Comparison of ENCODE assay signal across 1 cellular context in the genomic region with DNA sequence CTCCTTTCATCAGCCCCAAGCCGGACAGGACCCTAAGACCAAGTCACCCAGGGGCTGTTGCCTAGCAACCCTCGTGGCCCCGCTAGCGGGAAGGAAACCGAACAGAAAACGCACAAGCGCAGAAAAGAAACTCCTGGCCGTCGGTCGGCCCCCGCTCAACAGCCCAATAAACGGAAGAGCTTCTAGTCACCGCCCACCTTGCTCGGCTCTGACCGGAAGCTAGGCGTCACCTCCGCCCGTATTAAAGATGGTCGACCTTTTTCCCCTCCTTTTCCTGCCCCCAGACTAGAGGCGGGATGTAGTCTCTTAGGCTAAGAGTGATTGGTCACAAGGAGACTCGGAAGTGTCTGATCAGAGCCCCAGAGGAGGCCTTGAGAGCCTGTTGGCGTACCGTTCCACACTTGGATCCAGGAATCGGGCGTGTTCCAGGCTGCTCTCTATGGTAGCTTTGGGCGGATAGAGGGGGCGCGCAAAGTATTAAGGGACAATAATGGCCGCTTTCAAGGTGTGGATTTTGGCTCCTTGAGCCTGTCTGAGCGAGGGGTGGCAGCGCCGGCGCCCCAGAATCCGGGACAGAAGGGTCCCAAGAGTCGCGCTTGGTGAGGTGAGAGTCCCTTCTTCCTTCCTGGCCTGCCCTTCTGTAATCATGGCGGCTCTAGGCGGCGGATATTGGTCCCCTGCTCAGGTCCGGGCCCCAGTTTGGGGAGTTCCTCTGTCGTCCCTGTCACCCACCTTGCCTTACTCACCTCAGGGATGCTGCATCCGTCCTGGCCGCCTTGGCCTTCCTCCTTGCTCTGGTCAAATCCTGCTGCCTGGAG.
TF ChIP-seq lines count a peak whose summit lies in the region.

A gene (plus strand): TSS at position 400 of the 818 bp plus-strand sequence. CDS start 2,311 bp downstream, outside the sequence.
A gene (minus strand): TSS at position 173 of the 818 bp plus-strand sequence. CDS start 2,871 bp downstream, outside the sequence.

TF ChIP-seq in HepG2, 621 proteins besides CTCF, POLR2A, EP300 and RAD21 (continued from another document):
- 0 out of 2 replicates have a peak, but pooled peaks have one; percentile 70 for TF ChIP-seq ZNF564 (CRISPR knock-in tag; IDR thresholded peaks at IDR 0.05)
- 0 out of 2 replicates have a peak, but pooled peaks have one; percentile 16 for TF ChIP-seq NFKBIZ (CRISPR knock-in tag; IDR thresholded peaks at IDR 0.05)
- TF ChIP-seq ARHGAP35 (CRISPR knock-in tag; IDR thresholded peaks at IDR 0.05; ENCODE audit: borderline replicate concordance): peak; percentile 29; the same call in 1 of the 2 replicates
- TF ChIP-seq, protein P1, sequence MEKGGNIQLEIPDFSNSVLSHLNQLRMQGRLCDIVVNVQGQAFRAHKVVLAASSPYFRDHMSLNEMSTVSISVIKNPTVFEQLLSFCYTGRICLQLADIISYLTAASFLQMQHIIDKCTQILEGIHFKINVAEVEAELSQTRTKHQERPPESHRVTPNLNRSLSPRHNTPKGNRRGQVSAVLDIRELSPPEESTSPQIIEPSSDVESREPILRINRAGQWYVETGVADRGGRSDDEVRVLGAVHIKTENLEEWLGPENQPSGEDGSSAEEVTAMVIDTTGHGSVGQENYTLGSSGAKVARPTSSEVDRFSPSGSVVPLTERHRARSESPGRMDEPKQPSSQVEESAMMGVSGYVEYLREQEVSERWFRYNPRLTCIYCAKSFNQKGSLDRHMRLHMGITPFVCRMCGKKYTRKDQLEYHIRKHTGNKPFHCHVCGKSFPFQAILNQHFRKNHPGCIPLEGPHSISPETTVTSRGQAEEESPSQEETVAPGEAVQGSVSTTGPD (CRISPR knock-in tag; IDR thresholded peaks at IDR 0.05): no peak; the same call in 1 of the 2 replicates
- TF ChIP-seq ZNF180 (CRISPR knock-in tag; IDR thresholded peaks at IDR 0.05; ENCODE audit: borderline replicate concordance, low read depth): 0 out of 2 replicates have a peak, but pooled peaks have one; percentile 24
- TF ChIP-seq ZFP62 (CRISPR knock-in tag; IDR thresholded peaks at IDR 0.05): no peak
- no peak for TF ChIP-seq ZNF30 (CRISPR knock-in tag; IDR thresholded peaks at IDR 0.05)
- TF ChIP-seq, protein P2, sequence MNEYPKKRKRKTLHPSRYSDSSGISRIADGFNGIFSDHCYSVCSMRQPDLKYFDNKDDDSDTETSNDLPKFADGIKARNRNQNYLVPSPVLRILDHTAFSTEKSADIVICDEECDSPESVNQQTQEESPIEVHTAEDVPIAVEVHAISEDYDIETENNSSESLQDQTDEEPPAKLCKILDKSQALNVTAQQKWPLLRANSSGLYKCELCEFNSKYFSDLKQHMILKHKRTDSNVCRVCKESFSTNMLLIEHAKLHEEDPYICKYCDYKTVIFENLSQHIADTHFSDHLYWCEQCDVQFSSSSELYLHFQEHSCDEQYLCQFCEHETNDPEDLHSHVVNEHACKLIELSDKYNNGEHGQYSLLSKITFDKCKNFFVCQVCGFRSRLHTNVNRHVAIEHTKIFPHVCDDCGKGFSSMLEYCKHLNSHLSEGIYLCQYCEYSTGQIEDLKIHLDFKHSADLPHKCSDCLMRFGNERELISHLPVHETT (CRISPR knock-in tag; conservative IDR thresholded peaks at IDR 0.05): no peak
- TF ChIP-seq ZNF670 (CRISPR knock-in tag; IDR thresholded peaks at IDR 0.05; ENCODE audit: borderline replicate concordance): no peak
- TF ChIP-seq ZNF557 (CRISPR knock-in tag; IDR thresholded peaks at IDR 0.05): no peak; the same call in 1 of the 2 replicates
- TF ChIP-seq RORA (CRISPR knock-in tag; IDR thresholded peaks at IDR 0.05): no peak
- TF ChIP-seq, protein P3, sequence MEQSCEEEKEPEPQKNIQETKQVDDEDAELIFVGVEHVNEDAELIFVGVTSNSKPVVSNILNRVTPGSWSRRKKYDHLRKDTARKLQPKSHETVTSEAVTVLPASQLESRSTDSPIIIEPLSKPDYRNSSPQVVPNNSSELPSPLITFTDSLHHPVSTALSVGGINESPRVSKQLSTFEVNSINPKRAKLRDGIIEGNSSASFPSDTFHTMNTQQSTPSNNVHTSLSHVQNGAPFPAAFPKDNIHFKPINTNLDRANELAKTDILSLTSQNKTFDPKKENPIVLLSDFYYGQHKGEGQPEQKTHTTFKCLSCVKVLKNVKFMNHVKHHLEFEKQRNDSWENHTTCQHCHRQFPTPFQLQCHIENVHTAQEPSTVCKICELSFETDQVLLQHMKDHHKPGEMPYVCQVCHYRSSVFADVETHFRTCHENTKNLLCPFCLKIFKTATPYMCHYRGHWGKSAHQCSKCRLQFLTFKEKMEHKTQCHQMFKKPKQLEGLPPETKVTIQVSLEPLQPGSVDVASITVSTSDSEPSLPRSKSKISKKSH (CRISPR knock-in tag; IDR thresholded peaks at IDR 0.05; ENCODE audit: borderline replicate concordance): peak; percentile 57
- TF ChIP-seq, protein P4, sequence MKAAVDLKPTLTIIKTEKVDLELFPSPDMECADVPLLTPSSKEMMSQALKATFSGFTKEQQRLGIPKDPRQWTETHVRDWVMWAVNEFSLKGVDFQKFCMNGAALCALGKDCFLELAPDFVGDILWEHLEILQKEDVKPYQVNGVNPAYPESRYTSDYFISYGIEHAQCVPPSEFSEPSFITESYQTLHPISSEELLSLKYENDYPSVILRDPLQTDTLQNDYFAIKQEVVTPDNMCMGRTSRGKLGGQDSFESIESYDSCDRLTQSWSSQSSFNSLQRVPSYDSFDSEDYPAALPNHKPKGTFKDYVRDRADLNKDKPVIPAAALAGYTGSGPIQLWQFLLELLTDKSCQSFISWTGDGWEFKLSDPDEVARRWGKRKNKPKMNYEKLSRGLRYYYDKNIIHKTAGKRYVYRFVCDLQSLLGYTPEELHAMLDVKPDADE (CRISPR knock-in tag; IDR thresholded peaks at IDR 0.05): no peak
- no peak for TF ChIP-seq TRIM24 (CRISPR knock-in tag; IDR thresholded peaks at IDR 0.05)
- TF ChIP-seq ZNF343 (CRISPR knock-in tag; IDR thresholded peaks at IDR 0.05): no peak
- no peak for TF ChIP-seq ATM (IDR thresholded peaks at IDR 0.05; ENCODE audit: borderline replicate concordance)
- TF ChIP-seq, protein P5, sequence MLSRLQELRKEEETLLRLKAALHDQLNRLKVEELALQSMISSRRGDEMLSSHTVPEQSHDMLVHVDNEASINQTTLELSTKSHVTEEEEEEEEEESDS (CRISPR knock-in tag; IDR thresholded peaks at IDR 0.05; ENCODE audit: borderline replicate concordance): no peak
- TF ChIP-seq, protein P6, sequence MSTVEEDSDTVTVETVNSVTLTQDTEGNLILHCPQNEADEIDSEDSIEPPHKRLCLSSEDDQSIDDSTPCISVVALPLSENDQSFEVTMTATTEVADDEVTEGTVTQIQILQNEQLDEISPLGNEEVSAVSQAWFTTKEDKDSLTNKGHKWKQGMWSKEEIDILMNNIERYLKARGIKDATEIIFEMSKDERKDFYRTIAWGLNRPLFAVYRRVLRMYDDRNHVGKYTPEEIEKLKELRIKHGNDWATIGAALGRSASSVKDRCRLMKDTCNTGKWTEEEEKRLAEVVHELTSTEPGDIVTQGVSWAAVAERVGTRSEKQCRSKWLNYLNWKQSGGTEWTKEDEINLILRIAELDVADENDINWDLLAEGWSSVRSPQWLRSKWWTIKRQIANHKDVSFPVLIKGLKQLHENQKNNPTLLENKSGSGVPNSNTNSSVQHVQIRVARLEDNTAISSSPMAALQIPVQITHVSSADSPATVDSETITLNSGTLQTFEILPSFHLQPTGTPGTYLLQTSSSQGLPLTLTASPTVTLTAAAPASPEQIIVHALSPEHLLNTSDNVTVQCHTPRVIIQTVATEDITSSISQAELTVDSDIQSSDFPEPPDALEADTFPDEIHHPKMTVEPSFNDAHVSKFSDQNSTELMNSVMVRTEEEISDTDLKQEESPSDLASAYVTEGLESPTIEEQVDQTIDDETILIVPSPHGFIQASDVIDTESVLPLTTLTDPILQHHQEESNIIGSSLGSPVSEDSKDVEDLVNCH (CRISPR knock-in tag; IDR thresholded peaks at IDR 0.05): no peak
- TF ChIP-seq NFE2 (CRISPR knock-in tag; IDR thresholded peaks at IDR 0.05): no peak
- TF ChIP-seq, protein P7, sequence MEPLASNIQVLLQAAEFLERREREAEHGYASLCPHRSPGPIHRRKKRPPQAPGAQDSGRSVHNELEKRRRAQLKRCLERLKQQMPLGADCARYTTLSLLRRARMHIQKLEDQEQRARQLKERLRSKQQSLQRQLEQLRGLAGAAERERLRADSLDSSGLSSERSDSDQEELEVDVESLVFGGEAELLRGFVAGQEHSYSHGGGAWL (CRISPR knock-in tag; IDR thresholded peaks at IDR 0.05): peak; percentile 29; the same call in 1 of the 2 replicates
- TF ChIP-seq JDP2 (CRISPR knock-in tag; IDR thresholded peaks at IDR 0.05; ENCODE audit: borderline replicate concordance): no peak
- no peak for TF ChIP-seq IKZF1 (IDR thresholded peaks at IDR 0.05)
- TF ChIP-seq ZNF709 (CRISPR knock-in tag; IDR thresholded peaks at IDR 0.05): no peak; the same call in 1 of the 2 replicates
- TF ChIP-seq ZBTB1 (CRISPR knock-in tag; IDR thresholded peaks at IDR 0.05; ENCODE audit: borderline replicate concordance): no peak
- TF ChIP-seq, protein P8, sequence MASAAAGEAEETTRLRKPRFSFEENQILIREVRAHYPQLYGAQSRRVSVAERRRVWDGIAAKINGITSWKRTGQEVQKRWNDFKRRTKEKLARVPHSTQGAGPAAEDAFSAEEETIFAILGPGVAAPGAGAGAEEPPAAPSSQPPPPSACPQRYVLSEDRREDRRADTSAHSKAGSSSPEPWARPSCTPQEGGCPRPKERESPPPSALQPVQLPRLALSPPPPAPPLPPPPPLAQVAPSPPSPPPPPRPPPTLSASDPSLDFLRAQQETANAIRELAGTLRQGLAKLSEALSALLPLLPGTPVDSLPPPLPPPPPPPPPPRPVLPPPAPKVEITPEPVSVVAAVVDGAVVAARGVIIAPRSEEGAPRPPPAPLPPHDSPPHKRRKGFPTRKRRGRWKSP (CRISPR knock-in tag; IDR thresholded peaks at IDR 0.05): peak; percentile 27
- TF ChIP-seq CBX5 (CRISPR knock-in tag; IDR thresholded peaks at IDR 0.05; ENCODE audit: borderline replicate concordance): peak; percentile 61; the same call in 1 of the 2 replicates
- TF ChIP-seq, protein P9, sequence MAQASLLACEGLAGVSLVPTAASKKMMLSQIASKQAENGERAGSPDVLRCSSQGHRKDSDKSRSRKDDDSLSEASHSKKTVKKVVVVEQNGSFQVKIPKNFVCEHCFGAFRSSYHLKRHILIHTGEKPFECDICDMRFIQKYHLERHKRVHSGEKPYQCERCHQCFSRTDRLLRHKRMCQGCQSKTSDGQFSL (CRISPR knock-in tag; IDR thresholded peaks at IDR 0.05): no peak; the same call in 1 of the 2 replicates
- peak; percentile 98 for TF ChIP-seq KAT8 (CRISPR knock-in tag; IDR thresholded peaks at IDR 0.05)
- TF ChIP-seq, protein P10, sequence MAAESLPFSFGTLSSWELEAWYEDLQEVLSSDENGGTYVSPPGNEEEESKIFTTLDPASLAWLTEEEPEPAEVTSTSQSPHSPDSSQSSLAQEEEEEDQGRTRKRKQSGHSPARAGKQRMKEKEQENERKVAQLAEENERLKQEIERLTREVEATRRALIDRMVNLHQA (CRISPR knock-in tag; IDR thresholded peaks at IDR 0.05): no peak
- no peak; the same call in 1 of the 2 replicates for TF ChIP-seq ZNF33A (CRISPR knock-in tag; IDR thresholded peaks at IDR 0.05; ENCODE audit: borderline replicate concordance)
- no peak for TF ChIP-seq ZNF121 (CRISPR knock-in tag; IDR thresholded peaks at IDR 0.05)
- peak; percentile 97 for TF ChIP-seq GABPB1 (CRISPR knock-in tag; IDR thresholded peaks at IDR 0.05)
- no peak for TF ChIP-seq FOXP1 (IDR thresholded peaks at IDR 0.05)
- TF ChIP-seq FOXP1 (CRISPR knock-in tag; IDR thresholded peaks at IDR 0.05): no peak
- peak; percentile 96 for TF ChIP-seq SP2 (CRISPR knock-in tag; IDR thresholded peaks at IDR 0.05)
- peak; percentile 82; the same call in 1 of the 2 replicates for TF ChIP-seq EED (CRISPR knock-in tag; IDR thresholded peaks at IDR 0.05)
- TF ChIP-seq ZFP82 (CRISPR knock-in tag; IDR thresholded peaks at IDR 0.05; ENCODE audit: borderline replicate concordance): peak; percentile 73; the same call in 1 of the 2 replicates
- TF ChIP-seq FOXJ3 (CRISPR knock-in tag; IDR thresholded peaks at IDR 0.05; ENCODE audit: borderline replicate concordance): peak; percentile 59; the same call in 1 of the 2 replicates
